Comparison of ENCODE assay signal across 8 cellular contexts in the genomic region with DNA sequence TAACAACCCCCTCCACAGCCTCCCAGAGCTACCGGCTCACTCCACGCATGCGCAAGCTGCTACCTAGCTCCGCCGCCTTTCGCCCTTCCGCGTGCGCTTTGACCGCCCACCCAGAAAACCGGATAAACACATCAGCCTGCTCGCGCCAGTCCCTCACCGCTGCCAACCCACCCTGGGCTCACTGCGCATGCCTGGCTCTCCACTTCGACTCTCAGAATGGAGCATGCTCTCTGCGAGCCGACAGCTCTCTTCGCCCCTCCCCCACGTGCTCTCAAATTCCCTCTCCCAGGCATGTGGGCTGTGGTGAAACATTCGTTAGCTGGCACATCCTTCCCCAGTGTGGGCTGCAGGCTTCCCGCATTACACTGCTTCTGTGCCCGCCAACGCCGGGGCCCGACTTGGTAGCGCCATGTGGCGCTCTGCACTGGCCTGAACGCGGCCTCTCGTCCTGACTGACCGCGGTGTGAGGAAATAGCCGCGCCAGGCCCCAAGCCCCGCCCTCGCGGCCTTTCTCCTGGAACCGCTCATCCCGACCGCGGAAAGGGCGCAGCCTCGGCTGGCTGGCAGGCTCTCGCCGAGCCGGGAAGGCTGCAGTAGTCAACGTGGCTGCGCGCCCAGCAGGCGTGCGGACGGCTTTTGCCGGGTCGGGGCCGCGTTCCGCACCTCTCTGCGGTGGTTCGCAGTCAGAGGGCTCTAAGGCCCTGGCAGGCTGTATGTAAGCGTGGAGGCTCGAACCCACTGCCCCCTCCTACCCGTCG. TPM values are rescaled to one million over a fixed set of nuclear protein-coding genes. Genes with fewer than 3 reads are reported as not detected.
DNase-seq lines count a peak whose midpoint lies in the region; ATAC-seq and TF ChIP-seq lines count a peak whose summit lies in the region.

No MANE protein-coding gene starts in this region.

- H3K9me3 ChIP-seq in DND-41 (ENCODE audit: insufficient read depth, low read length, severe bottlenecking), result peaks cover 4% of the 10 kb centered on the region
- H3K9me3 ChIP-seq in KOPT-K1 (ENCODE audit: insufficient read depth, low read length, poor library complexity, severe bottlenecking), result peaks cover 11% of the 10 kb centered on the region
- H3K9me3 ChIP-seq in Peyer's patch, result no peaks in the 10 kb centered on the region
- H3K9me3 ChIP-seq in esophagus squamous epithelium, result no peaks in the 10 kb centered on the region

- peak overlapping the region; percentile 80 for H2AFZ ChIP-seq in DND-41 (ENCODE audit: low read depth, low read length)

- ATAC-seq in DND-41 (ENCODE audit: insufficient read depth, low read depth) (peak; percentile 78), GM21825 (IDR thresholded peaks at IDR 0.05; ENCODE audit: unreplicated experiment) (peak; percentile 67)

- H3K79me2 ChIP-seq in DND-41 (ENCODE audit: insufficient read depth, low read length), result peaks cover 63% of the 10 kb centered on the region

- peak; percentile 56 to 65 for TF ChIP-seq POLR2A in Peyer's patch (IDR thresholded peaks at IDR 0.05)
- TF ChIP-seq POLR2A in esophagus squamous epithelium (IDR thresholded peaks at IDR 0.05), result peak in 3 of 4 donors; percentile 33 to 67 (median 58)

- H3K4me1 ChIP-seq in DND-41 (ENCODE audit: insufficient read depth, low read length), result peaks cover 46% of the 10 kb centered on the region
- H3K4me1 ChIP-seq in Peyer's patch, result peaks cover 0 to 28% (median 3%) of the 10 kb centered on the region in 4 donors
- peaks cover 13 to 41% (median 19%) of the 10 kb centered on the region in 3 donors for H3K4me1 ChIP-seq in esophagus squamous epithelium

- H3K36me3 ChIP-seq in DND-41 (ENCODE audit: insufficient read depth, low read length) (peaks cover 37% of the 10 kb centered on the region), KOPT-K1 (ENCODE audit: insufficient read depth, low read length) (peaks cover 28% of the 10 kb centered on the region), Peyer's patch (no peaks in the 10 kb centered on the region), esophagus squamous epithelium (no peaks in the 10 kb centered on the region)

- peak overlapping the region; percentile 99 for H3K27ac ChIP-seq in DND-41 (ENCODE audit: low read length)
- peak overlapping the region; percentile 99 for H3K27ac ChIP-seq in KOPT-K1 (ENCODE audit: low read depth, low read length, poor library complexity, severe bottlenecking)
- H3K27ac ChIP-seq in Peyer's patch, result peak overlapping the region; percentile 98 to 100 (median 100)
- H3K27ac ChIP-seq in esophagus squamous epithelium, result peak overlapping the region; percentile 98 to 100 (median 99)

- H3K4me2 ChIP-seq in DND-41 (ENCODE audit: insufficient read depth, low read length), result peak overlapping the region; percentile 82

- peak; percentile 100 for DNase-seq in DND-41
- DNase-seq in Peyer's patch, result peak; percentile 97 to 99 (median 98)
- DNase-seq in activated T-helper 1 cell treated with Interleukin-2 at 50 U/mL for 16 hours (ENCODE audit: low read depth), result peak; percentile 96
- peak; percentile 92 for DNase-seq in esophagus squamous epithelium (lab: John Stamatoyannopoulos, UW)
- DNase-seq in myocyte (ENCODE audit: low read depth), result peak; percentile 100
- DNase-seq in stimulated activated CD8-positive, alpha-beta memory T cell treated with anti-CD3 and anti-CD28 coated beads, Interleukin-7, amount 100 ng/mL, for 4 hours (ENCODE audit: low read depth in 2 of 2), result peak; percentile 99 to 100

- peak overlapping the region; percentile 30 to 75 for H3K4me3 ChIP-seq in DND-41 (ENCODE audit: low read depth in 1 of 2, low read length in 2 of 2)
- peak overlapping the region; percentile 66 to 97 (median 91) for H3K4me3 ChIP-seq in Peyer's patch
- peak overlapping the region; percentile 72 to 86 (median 80) for H3K4me3 ChIP-seq in esophagus squamous epithelium

- WGBS in esophagus squamous epithelium, 2 donors, result 0% methylated on average over 24 to 26 of the region's 64 CpGs

- intact Hi-C loops in esophagus squamous epithelium (cut with DNase I), result no loop called here

- no peaks in the 10 kb centered on the region for H3K27me3 ChIP-seq in DND-41 (ENCODE audit: insufficient read depth, low read length, poor library complexity)
- H3K27me3 ChIP-seq in Peyer's patch, result no peaks in the 10 kb centered on the region
- H3K27me3 ChIP-seq in esophagus squamous epithelium, result no peaks in the 10 kb centered on the region

- H3K9ac ChIP-seq in DND-41 (ENCODE audit: low read depth, low read length), result peak overlapping the region; percentile 96

- peaks cover 37% of the 10 kb centered on the region for H4K20me1 ChIP-seq in DND-41 (ENCODE audit: insufficient read depth, low read length)

- TF ChIP-seq CTCF in DND-41 (IDR thresholded peaks at IDR 0.05; ENCODE audit: borderline replicate concordance, extremely low read depth, low read length, poor library complexity, severe bottlenecking), result no peak
- TF ChIP-seq CTCF in Peyer's patch (IDR thresholded peaks at IDR 0.05), result peak in 2 of 6 experiments; percentile 3 to 7
- TF ChIP-seq CTCF in esophagus squamous epithelium (IDR thresholded peaks at IDR 0.05), result peak in 2 of 6 experiments; percentile 2 to 28

RNA-seq across cellular contexts. Expression of a gene that starts 0.4 kb away (rescaled TPM):
- total RNA-seq in Peyer's patch (10 to 100 TPM; 23.6 to 42.9 (median 28.3) TPM), esophagus squamous epithelium (10 to 100 TPM; 12.9 to 24.8 (median 16.5) TPM), myocyte (14.4 and 19.9 TPM in 2 replicates)
- polyA plus RNA-seq in myocyte (2012), result 6.6 TPM

RNA-seq across cellular contexts. Expression of a gene that starts 53.6 kb away (rescaled TPM):
- total RNA-seq in Peyer's patch (10 to 100 TPM; 15.7 to 45.9 (median 30.3) TPM), esophagus squamous epithelium (10 to 100 TPM; 30.7 to 43.5 (median 38.0) TPM), myocyte (104 and 110 TPM in 2 replicates)
- 42.6 TPM for polyA plus RNA-seq in myocyte (2012)

Comparison
In these comparisons a context has a peak if more than half of its experiments do, and no peak if none do; other contexts are left out.
1. Peak in every context shown above with its lines: DNase-seq, ATAC-seq, H3K4me3 ChIP-seq and H3K27ac ChIP-seq.